ENCODE assay signal across 2 cellular contexts in genomic region chr12:121926874-121927706, GRCh38.
A peak's percentile ranks its signal among the peaks of the same experiment; 100 is the strongest.
TF ChIP-seq lines count a peak whose summit lies in the region.

No MANE protein-coding gene starts in this region.

TF ChIP-seq in GM23338, 12 proteins besides CTCF, POLR2A, EP300 and RAD21:
- TF ChIP-seq STAT1 (IDR thresholded peaks at IDR 0.05; ENCODE audit: unreplicated experiment) (no peak), EZH2 (IDR thresholded peaks at IDR 0.05; ENCODE audit: low read depth, unreplicated experiment) (no peak), EZH2phosphoT487 (IDR thresholded peaks at IDR 0.05; ENCODE audit: unreplicated experiment) (no peak), CREB1 (CRISPR knock-in tag; IDR thresholded peaks at IDR 0.05; ENCODE audit: low read depth) (no peak), ZNF114 (CRISPR knock-in tag; IDR thresholded peaks at IDR 0.05) (no peak), REST (IDR thresholded peaks at IDR 0.05; ENCODE audit: unreplicated experiment) (no peak), ZNF462 (CRISPR knock-in tag; IDR thresholded peaks at IDR 0.05) (no peak), JUNB (IDR thresholded peaks at IDR 0.05; ENCODE audit: unreplicated experiment) (no peak), POLR2AphosphoS5 (IDR thresholded peaks at IDR 0.05; ENCODE audit: low read depth) (no peak), ETS1 (IDR thresholded peaks at IDR 0.05) (no peak), ZNF331 (CRISPR knock-in tag; IDR thresholded peaks at IDR 0.05; ENCODE audit: low read depth) (no peak), NANOG (IDR thresholded peaks at IDR 0.05; ENCODE audit: borderline replicate concordance) (no peak)

TF ChIP-seq in GM12878, 131 proteins besides CTCF, POLR2A, EP300 and RAD21:
- TF ChIP-seq FOS (IDR thresholded peaks at IDR 0.05; ENCODE audit: borderline replicate concordance, extremely low read depth, insufficient read length), result no peak
- peak; percentile 31 to 82; a peak in 3 of 4 replicates for TF ChIP-seq BHLHE40 (IDR thresholded peaks at IDR 0.05; ENCODE audit: borderline replicate concordance in 1 of 2, low read depth in 2 of 2, low read length in 1 of 2)
- TF ChIP-seq TCF12 (IDR thresholded peaks at IDR 0.05; ENCODE audit: low read depth, low read length), result no peak
- TF ChIP-seq GATAD2B (conservative IDR thresholded peaks at IDR 0.05; ENCODE audit: low read depth), result peak; percentile 49; the same call in 1 of the 2 replicates
- peak; percentile 67; the same call in 1 of the 2 replicates for TF ChIP-seq PAX5 (IDR thresholded peaks at IDR 0.05; ENCODE audit: borderline replicate concordance, low read depth, low read length)
- 0 out of 2 replicates have a peak, but pooled peaks have one; percentile 24 for TF ChIP-seq CREM (IDR thresholded peaks at IDR 0.05; ENCODE audit: low read depth)
- TF ChIP-seq MXI1 (IDR thresholded peaks at IDR 0.05; ENCODE audit: low read depth, low read length), result 0 out of 2 replicates have a peak, but pooled peaks have one; percentile 18
- no peak for TF ChIP-seq RFX5 (IDR thresholded peaks at IDR 0.05; ENCODE audit: low read depth, low read length)
- TF ChIP-seq JUNB (IDR thresholded peaks at IDR 0.05), result no peak
- peak; percentile 98 to 99 for TF ChIP-seq IKZF2 (IDR thresholded peaks at IDR 0.05)
- peak; percentile 97 for TF ChIP-seq IKZF1 (conservative IDR thresholded peaks at IDR 0.05)
- peak; percentile 82 for TF ChIP-seq RUNX3 (IDR thresholded peaks at IDR 0.05; ENCODE audit: low read length)
- peak; percentile 98 for TF ChIP-seq SPI1 (IDR thresholded peaks at IDR 0.05; ENCODE audit: borderline replicate concordance, insufficient read depth, low read depth, low read length)
- TF ChIP-seq SP1 (IDR thresholded peaks at IDR 0.05; ENCODE audit: low read depth, low read length), result no peak
- TF ChIP-seq RCOR1 (conservative IDR thresholded peaks at IDR 0.05; ENCODE audit: low read depth, low read length), result no peak
- peak; percentile 52; the same call in 1 of the 2 replicates for TF ChIP-seq NFIC (IDR thresholded peaks at IDR 0.05; ENCODE audit: low read depth, low read length)
- no peak for TF ChIP-seq NFXL1 (IDR thresholded peaks at IDR 0.05; ENCODE audit: borderline replicate concordance)
- TF ChIP-seq ZNF217 (IDR thresholded peaks at IDR 0.05), result peak; percentile 66; the same call in 1 of the 2 replicates
- 0 out of 2 replicates have a peak, but pooled peaks have one; percentile 22 for TF ChIP-seq MLLT1 (IDR thresholded peaks at IDR 0.05)
- TF ChIP-seq MTA2 (IDR thresholded peaks at IDR 0.05; ENCODE audit: low read depth), result peak; percentile 72
- peak; percentile 77 for TF ChIP-seq NBN (IDR thresholded peaks at IDR 0.05)
- peak; percentile 75; the same call in 1 of the 2 replicates for TF ChIP-seq BCL11A (IDR thresholded peaks at IDR 0.05; ENCODE audit: low read depth, low read length)
- peak; percentile 61; the same call in 1 of the 2 replicates for TF ChIP-seq HDGF (IDR thresholded peaks at IDR 0.05)
- TF ChIP-seq BCLAF1 (IDR thresholded peaks at IDR 0.05), result no peak
- TF ChIP-seq CBFB (IDR thresholded peaks at IDR 0.05; ENCODE audit: low read depth), result peak; percentile 56; the same call in 1 of the 2 replicates
- TF ChIP-seq NR2F1 (conservative IDR thresholded peaks at IDR 0.05), result 0 out of 2 replicates have a peak, but pooled peaks have one; percentile 25
- 0 out of 4 replicates have a peak, but pooled peaks of 1 of the 2 experiments have one; percentile 46 for TF ChIP-seq SRF (IDR thresholded peaks at IDR 0.05; ENCODE audit: low read depth in 2 of 2, low read length in 2 of 2)
- TF ChIP-seq FOXM1 (IDR thresholded peaks at IDR 0.05; ENCODE audit: low read depth, low read length), result no peak
- peak; percentile 84 for TF ChIP-seq DPF2 (IDR thresholded peaks at IDR 0.05)
- no peak for TF ChIP-seq ZNF24 (IDR thresholded peaks at IDR 0.05)
- peak; percentile 89 for TF ChIP-seq RELB (IDR thresholded peaks at IDR 0.05; ENCODE audit: low read depth)
- TF ChIP-seq ATF2 (IDR thresholded peaks at IDR 0.05; ENCODE audit: low read length), result 0 out of 2 replicates have a peak, but pooled peaks have one; percentile 40
- TF ChIP-seq IRF4 (IDR thresholded peaks at IDR 0.05; ENCODE audit: low read depth, low read length), result peak; percentile 58
- TF ChIP-seq EED (IDR thresholded peaks at IDR 0.05; ENCODE audit: low read depth), result peak; percentile 98
